23 cellular contexts compared by ENCODE assay signal in genomic region chr9:123617286-123617685, GRCh38.
DNase-seq lines count a peak whose midpoint lies in the region; ATAC-seq, FAIRE-seq and TF ChIP-seq lines count a peak whose summit lies in the region.
"Had no signal": no experiment of that assay in that cellular context is flagged by ENCODE, and none has a peak within 500 bp of the region (broad histone marks: within the 10 kb centered on the region; RNA-seq: fewer than 3 reads in every experiment).

No MANE protein-coding gene starts in this region.

- peak; percentile 52 for DNase-seq in SW480 (ENCODE audit: low spot score)
- peak; percentile 20 for DNase-seq in ecto neural progenitor cell (ENCODE audit: low spot score)
- DNase-seq in mesendoderm, result no peak
- peak; percentile 23 for DNase-seq in osteoblast (ENCODE audit: insufficient read length, low spot score, missing footprints)
- no peak for DNase-seq in Karpas-422
- no peak for DNase-seq in small intestine
- DNase-seq: 8988T; ACHN; AML-193; BE2C; CD4-positive, alpha-beta T cell; CD8-positive, alpha-beta memory T cell; DMS53; DMS79 treated with DMSO at 0.1 percent for 48 hours; GF-D8; GOT3; HCEC 1CT had no signal

- no peak overlapping the region for H3K18ac ChIP-seq in mesendoderm (ENCODE audit: low read length)

- no peaks in the 10 kb centered on the region for H3K9me3 ChIP-seq in osteoblast (ENCODE audit: low read depth, low read length)
- H3K9me3 ChIP-seq in Karpas-422 (ENCODE audit: low read length), result no peaks in the 10 kb centered on the region
- no peaks in the 10 kb centered on the region for H3K9me3 ChIP-seq in small intestine (ENCODE audit: control insufficient read depth, low read depth)
- H3K9me3 ChIP-seq: A549; BE2C; BLaER1 treated with 17β-estradiol and CSF1 and Interleukin-3, amounts not matched to agents 10 nM and 100 nM had no signal

- ATAC-seq in GM19328 (IDR thresholded peaks at IDR 0.05; ENCODE audit: unreplicated experiment), result no peak
- ATAC-seq: A549 had no signal

- no peak for FAIRE-seq in small intestine (lab: Jason Lieb, UNC)
- FAIRE-seq: A549, D721Med, GM12891, GM18507 had no signal

- H3K4me2 ChIP-seq in mesendoderm (ENCODE audit: low read length) (no peak overlapping the region), osteoblast (ENCODE audit: insufficient read depth, low read length) (no peak overlapping the region), Karpas-422 (ENCODE audit: low read depth, low read length, poor library complexity, severe bottlenecking) (no peak overlapping the region)
- H3K4me2 ChIP-seq: A549; BLaER1 treated with 17β-estradiol and CSF1 and Interleukin-3, amounts not matched to agents 10 nM and 100 nM had no signal

- no peak overlapping the region for H2BK15ac ChIP-seq in mesendoderm (replicated peaks; ENCODE audit: low read depth)

- H3K23ac ChIP-seq in mesendoderm (ENCODE audit: low read length), result no peak overlapping the region

- no CpG with 5 or more reads among the region's 9 CpGs for WGBS in mesendoderm (ENCODE audit: extremely low coverage, insufficient coverage, low lambda C conversion rate)
- WGBS in small intestine, 3 donors, result 96 to 97% (median 97%) methylated on average over 9 of the region's 9 CpGs

- no peaks in the 10 kb centered on the region for H3K27me3 ChIP-seq in mesendoderm (ENCODE audit: insufficient read depth, low read length, poor library complexity)
- no peaks in the 10 kb centered on the region for H3K27me3 ChIP-seq in osteoblast (ENCODE audit: insufficient read depth, low read length)
- no peaks in the 10 kb centered on the region for H3K27me3 ChIP-seq in Karpas-422 (ENCODE audit: low read length)
- no peaks in the 10 kb centered on the region for H3K27me3 ChIP-seq in small intestine (ENCODE audit: control insufficient read depth in 2 of 2, insufficient read depth in 2 of 2, low read length in 2 of 2)
- H3K27me3 ChIP-seq: BE2C; BLaER1 treated with 17β-estradiol and CSF1 and Interleukin-3, amounts not matched to agents 10 nM and 100 nM had no signal

- H3K9ac ChIP-seq in mesendoderm (ENCODE audit: low read length) (no peak overlapping the region), Karpas-422 (ENCODE audit: low read length) (no peak overlapping the region)
- H3K9ac ChIP-seq: BLaER1 treated with 17β-estradiol and CSF1 and Interleukin-3, amounts not matched to agents 10 nM and 100 nM had no signal

- no peak overlapping the region for H3K27ac ChIP-seq in mesendoderm (ENCODE audit: low read depth, low read length)
- H3K27ac ChIP-seq in osteoblast (ENCODE audit: low read depth, low read length), result no peak overlapping the region
- no peak overlapping the region for H3K27ac ChIP-seq in Karpas-422 (ENCODE audit: low read length)
- H3K27ac ChIP-seq in small intestine (ENCODE audit: low read depth in 1 of 2, low read length in 1 of 2), result no peak overlapping the region
- H3K27ac ChIP-seq: A549; BLaER1 treated with 17β-estradiol and CSF1 and Interleukin-3, amounts not matched to agents 10 nM and 100 nM had no signal

- no peak overlapping the region for H4K5ac ChIP-seq in mesendoderm (ENCODE audit: low read length)

- H3K4me1 ChIP-seq in mesendoderm (ENCODE audit: control insufficient read depth, low read depth, low read length), result peaks cover 8% of the 10 kb centered on the region
- no peaks in the 10 kb centered on the region for H3K4me1 ChIP-seq in osteoblast (ENCODE audit: insufficient read depth, low read length)
- no peaks in the 10 kb centered on the region for H3K4me1 ChIP-seq in Karpas-422 (ENCODE audit: low read length)
- H3K4me1 ChIP-seq in small intestine (ENCODE audit: control insufficient read depth in 2 of 2, insufficient read depth in 1 of 2, low read depth in 1 of 2, low read length in 1 of 2), result no peaks in the 10 kb centered on the region
- H3K4me1 ChIP-seq: BE2C had no signal

- H3K79me2 ChIP-seq in mesendoderm (ENCODE audit: control insufficient read depth, insufficient read depth, low read length) (no peaks in the 10 kb centered on the region), osteoblast (ENCODE audit: insufficient read depth, low read length) (no peaks in the 10 kb centered on the region), Karpas-422 (ENCODE audit: low read length) (no peaks in the 10 kb centered on the region)

- no peaks in the 10 kb centered on the region for H3K9me2 ChIP-seq in Karpas-422 (replicated peaks; ENCODE audit: insufficient read depth, low read length)

- TF ChIP-seq CTCF in osteoblast (IDR thresholded peaks at IDR 0.05; ENCODE audit: extremely low read depth, low read depth, low read length), result no peak

- no peak overlapping the region for H2BK120ac ChIP-seq in mesendoderm (ENCODE audit: low read depth, low read length)

- H2BK5ac ChIP-seq in mesendoderm (ENCODE audit: low read length), result no peak overlapping the region

- H2AK5ac ChIP-seq in mesendoderm (ENCODE audit: low read length), result peak overlapping the region; percentile 67

- peak overlapping the region; percentile 47 for H3K56ac ChIP-seq in mesendoderm (ENCODE audit: low read length)

- H2AFZ ChIP-seq in osteoblast (ENCODE audit: low read length) (no peak overlapping the region), Karpas-422 (ENCODE audit: low read length) (no peak overlapping the region)

- no peak overlapping the region for H4K8ac ChIP-seq in mesendoderm (ENCODE audit: low read depth, low read length)

- H3K36me3 ChIP-seq in mesendoderm (ENCODE audit: control insufficient read depth, insufficient read depth, low read length) (no peaks in the 10 kb centered on the region), osteoblast (ENCODE audit: insufficient read depth, low read length) (no peaks in the 10 kb centered on the region), Karpas-422 (ENCODE audit: insufficient read depth, low read length) (no peaks in the 10 kb centered on the region), small intestine (ENCODE audit: control insufficient read depth in 2 of 2, insufficient read depth in 2 of 2, low read length in 2 of 2) (peaks cover 0 to 3% of the 10 kb centered on the region in 2 donors)
- H3K36me3 ChIP-seq: BE2C had no signal

- H3K4ac ChIP-seq in mesendoderm (ENCODE audit: low read depth, low read length), result no peak overlapping the region

- H3K4me3 ChIP-seq in mesendoderm (ENCODE audit: low read length), result no peak overlapping the region
- H3K4me3 ChIP-seq in osteoblast (ENCODE audit: insufficient read depth, low read length), result no peak overlapping the region
- no peak overlapping the region for H3K4me3 ChIP-seq in Karpas-422 (ENCODE audit: low read length)
- H3K4me3 ChIP-seq in small intestine (ENCODE audit: low read depth in 1 of 2, low read length in 2 of 2), result no peak overlapping the region
- H3K4me3 ChIP-seq: A549; BLaER1 treated with 17β-estradiol and CSF1 and Interleukin-3, amounts not matched to agents 10 nM and 100 nM had no signal

- peaks cover 2% of the 10 kb centered on the region for H4K20me1 ChIP-seq in osteoblast (ENCODE audit: insufficient read depth, low read length)
- no peaks in the 10 kb centered on the region for H4K20me1 ChIP-seq in Karpas-422 (ENCODE audit: insufficient read depth, low read depth, low read length)

- no peaks in the 10 kb centered on the region for H3K79me1 ChIP-seq in mesendoderm (ENCODE audit: low read length)

Comparison
In these comparisons a context has a peak if more than half of its experiments do, and no peak if none do; other contexts are left out.
1. DNase-seq: peak in SW480 (single experiment), ecto neural progenitor cell (single experiment) and osteoblast (single experiment); none in mesendoderm (single experiment), Karpas-422 (single experiment) and small intestine (single experiment).